Comparison of ENCODE assay signal across 1 cellular context in the genomic region with DNA sequence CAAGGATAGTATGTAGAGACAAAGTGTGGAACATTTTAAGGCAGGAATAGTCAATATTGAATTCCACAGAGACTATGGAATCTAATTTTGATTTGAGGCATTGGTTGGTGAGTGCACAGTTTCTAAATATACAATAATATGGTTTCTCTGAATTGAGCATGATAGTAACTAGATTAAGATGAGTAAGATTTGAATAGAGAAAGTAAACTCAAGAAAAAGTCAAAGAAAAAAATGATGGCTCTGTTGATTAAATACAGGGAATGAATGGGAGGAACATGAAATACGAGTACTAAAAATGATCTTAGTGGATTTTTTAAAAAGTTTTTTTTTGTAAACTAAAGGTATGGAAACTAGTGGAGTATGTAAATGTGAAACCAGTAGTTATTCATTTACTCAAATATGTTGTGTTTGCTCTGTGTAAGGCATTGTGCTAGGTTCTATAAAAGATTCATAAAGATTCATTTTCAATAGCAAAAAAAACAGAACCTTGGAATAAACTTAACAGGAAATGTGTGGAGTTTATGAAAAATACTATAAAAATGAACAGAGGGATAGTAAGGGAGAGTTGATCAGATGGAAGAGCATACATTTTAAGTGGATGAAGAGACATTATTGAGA.
TF ChIP-seq lines count a peak whose summit lies in the region.

No MANE protein-coding gene starts in this region.

TF ChIP-seq in GM12891, 5 proteins besides CTCF, POLR2A, EP300 and RAD21:
- TF ChIP-seq POU2F2 (IDR thresholded peaks at IDR 0.05; ENCODE audit: low read depth, low read length) (no peak), SPI1 (IDR thresholded peaks at IDR 0.05; ENCODE audit: low read depth, low read length) (no peak), POLR2AphosphoS5 (IDR thresholded peaks at IDR 0.05; ENCODE audit: low read depth, low read length) (no peak), TAF1 (IDR thresholded peaks at IDR 0.05; ENCODE audit: low read depth, low read length) (no peak), PAX5 (IDR thresholded peaks at IDR 0.05; ENCODE audit: insufficient read depth, low read length, severe bottlenecking) (no peak)
